ENCODE assay signal across 36 cellular contexts in genomic region chr15:89209057-89209456, GRCh38. TPM values are rescaled to one million over a fixed set of nuclear protein-coding genes. Genes with fewer than 3 reads are reported as not detected.
"Had no signal": no experiment of that assay in that cellular context is flagged by ENCODE, and none has a peak within 500 bp of the region (broad histone marks: within the 10 kb centered on the region; RNA-seq: fewer than 3 reads in every experiment).

No MANE protein-coding gene starts in this region.

- DNase-seq: activated CD4-positive, alpha-beta memory T cell treated with anti-CD3 and anti-CD28 coated beads, Interleukin-2, amount 10 ng/mL, durations not matched to agents 7 days and 5 days; activated CD4-positive, alpha-beta T cell treated with anti-CD3 and anti-CD28 coated beads for 1 hour; activated CD4-positive, alpha-beta T cell treated with anti-CD3 and anti-CD28 coated beads for 4 hours; activated CD4-positive, alpha-beta T cell treated with anti-CD3 and anti-CD28 coated beads, Interleukin-2, amount 10 ng/mL, durations not matched to agents 7 days and 5 days; activated CD4-positive, alpha-beta T cell treated with anti-CD3 and anti-CD28 coated beads, Interleukin-2, amount 50 U/mL, for 4 hours; activated CD8-positive, alpha-beta memory T cell treated with anti-CD3 and anti-CD28 coated beads, Interleukin-2, amount 50 U/mL, for 48 hours; activated effector memory CD4-positive, alpha-beta T cell treated with Interleukin-2 at 50 U/mL for 16 hours; activated gamma-delta T cell treated with Interleukin-2 at 50 U/mL for 16 hours; activated naive CD4-positive, alpha-beta T cell treated with anti-CD3 and anti-CD28 coated beads, Interleukin-2, amount 50 U/mL, for 16 hours; activated naive CD4-positive, alpha-beta T cell treated with Interleukin-2 at 50 U/mL for 16 hours; activated T-cell treated with anti-CD3 and anti-CD28 coated beads for 4 hours; activated T-cell treated with anti-CD3 and anti-CD28 coated beads, Interleukin-2, amount 50 U/mL, for 24 hours; activated T-cell treated with anti-CD3 and anti-CD28 coated beads, Interleukin-2, amount 50 U/mL, for 72 hours; amniotic stem cell; anterior cingulate cortex; brain microvascular endothelial cell; colonic mucosa; effector CD8-positive, alpha-beta T cell; esophagus squamous epithelium; foreskin melanocyte; T-helper 2 cell had no signal

- H3K36me3 Mint-ChIP-seq: activated naive CD8-positive, alpha-beta T cell; WTC11 had no signal

- H3K27me3 Mint-ChIP-seq: activated naive CD8-positive, alpha-beta T cell; activated T-cell treated with anti-CD3 and anti-CD28 coated beads, Interleukin-2, amount 50 U/mL, for 24 hours; activated T-helper 17 cell treated with anti-CD3 and anti-CD28 coated beads, Interleukin-2, amount 50 U/mL, for 72 hours; central memory CD8-positive, alpha-beta T cell had no signal

- H3K27ac ChIP-seq: brain microvascular endothelial cell, colonic mucosa, epithelial cell of prostate, esophagus squamous epithelium, gastroesophageal sphincter had no signal

- H3K9me3 ChIP-seq: colonic mucosa, esophagus squamous epithelium, gastroesophageal sphincter had no signal

- H3K36me3 ChIP-seq: brain microvascular endothelial cell, colonic mucosa, esophagus squamous epithelium, gastroesophageal sphincter had no signal

- H3K9me3 Mint-ChIP-seq: activated CD4-positive, alpha-beta memory T cell treated with anti-CD3 and anti-CD28 coated beads, Interleukin-2, amount 10 ng/mL, durations not matched to agents 7 days and 5 days; activated CD4-positive, alpha-beta T cell treated with anti-CD3 and anti-CD28 coated beads, Interleukin-2, amount 10 ng/mL, durations not matched to agents 7 days and 5 days; activated T-cell treated with anti-CD3 and anti-CD28 coated beads, Interleukin-2, amount 50 U/mL, for 24 hours; activated T-cell treated with anti-CD3 and anti-CD28 coated beads, Interleukin-2, amount 50 U/mL, for 72 hours; activated T-helper 17 cell treated with anti-CD3 and anti-CD28 coated beads, Interleukin-2, amount 50 U/mL, for 72 hours; central memory CD8-positive, alpha-beta T cell; WTC11 had no signal

- H3K27me3 ChIP-seq: brain microvascular endothelial cell, colonic mucosa, esophagus squamous epithelium, gastroesophageal sphincter had no signal

- H3K4me1 ChIP-seq: colonic mucosa had no signal

- ATAC-seq: activated T-cell treated with anti-CD3 and anti-CD28 coated beads, Interleukin-2, amount 50 U/mL, for 72 hours; activated T-helper 17 cell treated with anti-CD3 and anti-CD28 coated beads, Interleukin-2, amount 50 U/mL, for 72 hours; gastroesophageal sphincter; WTC11 had no signal

- H3K27ac Mint-ChIP-seq: activated CD4-positive, alpha-beta memory T cell treated with anti-CD3 and anti-CD28 coated beads, Interleukin-2, amount 10 ng/mL, durations not matched to agents 7 days and 5 days; activated CD4-positive, alpha-beta T cell treated with anti-CD3 and anti-CD28 coated beads, Interleukin-2, amount 10 ng/mL, durations not matched to agents 7 days and 5 days; activated naive CD8-positive, alpha-beta T cell; activated T-cell treated with anti-CD3 and anti-CD28 coated beads, Interleukin-2, amount 50 U/mL, for 24 hours; activated T-cell treated with anti-CD3 and anti-CD28 coated beads, Interleukin-2, amount 50 U/mL, for 72 hours; activated T-helper 17 cell treated with anti-CD3 and anti-CD28 coated beads, Interleukin-2, amount 50 U/mL, for 72 hours; WTC11 had no signal

- H3K4me3 ChIP-seq: colonic mucosa, esophagus squamous epithelium, gastroesophageal sphincter had no signal

- H3K4me3 Mint-ChIP-seq: activated CD4-positive, alpha-beta memory T cell treated with anti-CD3 and anti-CD28 coated beads, Interleukin-2, amount 10 ng/mL, durations not matched to agents 7 days and 5 days; activated CD4-positive, alpha-beta T cell treated with anti-CD3 and anti-CD28 coated beads, Interleukin-2, amount 10 ng/mL, durations not matched to agents 7 days and 5 days; activated naive CD8-positive, alpha-beta T cell; activated T-cell treated with anti-CD3 and anti-CD28 coated beads, Interleukin-2, amount 50 U/mL, for 24 hours; activated T-cell treated with anti-CD3 and anti-CD28 coated beads, Interleukin-2, amount 50 U/mL, for 72 hours; activated T-helper 17 cell treated with anti-CD3 and anti-CD28 coated beads, Interleukin-2, amount 50 U/mL, for 72 hours; central memory CD8-positive, alpha-beta T cell; WTC11 had no signal

RNA-seq across cellular contexts. Expression of gene RLBP1, which starts 12.3 kb away (rescaled TPM):
- total RNA-seq: activated CD4-positive, alpha-beta memory T cell treated with anti-CD3 and anti-CD28 coated beads, Interleukin-2, amount 10 ng/mL, durations not matched to agents 7 days and 5 days; activated CD4-positive, alpha-beta T cell treated with anti-CD3 and anti-CD28 coated beads, Interleukin-2, amount 10 ng/mL, durations not matched to agents 7 days and 5 days; activated T-helper 17 cell treated with anti-CD3 and anti-CD28 coated beads, Interleukin-2, amount 50 U/mL, for 72 hours; astrocyte; bronchial epithelial cell; cardiac septum; colonic mucosa; dermis microvascular lymphatic vessel endothelial cell; endothelial cell of umbilical vein; esophagus squamous epithelium; fibroblast of lung; fibroblast of villous mesenchyme; glomerular endothelial cell; T-helper 1 cell treated with Interleukin-12 subunit alpha and Interleukin-12 subunit beta and Interleukin-4 antibody, amounts not matched to agents 30 ng/mL and 1 ng/mL, for 36 hours; WTC11 had no signal
